Comparison of ENCODE assay signal across 12 cellular contexts in the genomic region with DNA sequence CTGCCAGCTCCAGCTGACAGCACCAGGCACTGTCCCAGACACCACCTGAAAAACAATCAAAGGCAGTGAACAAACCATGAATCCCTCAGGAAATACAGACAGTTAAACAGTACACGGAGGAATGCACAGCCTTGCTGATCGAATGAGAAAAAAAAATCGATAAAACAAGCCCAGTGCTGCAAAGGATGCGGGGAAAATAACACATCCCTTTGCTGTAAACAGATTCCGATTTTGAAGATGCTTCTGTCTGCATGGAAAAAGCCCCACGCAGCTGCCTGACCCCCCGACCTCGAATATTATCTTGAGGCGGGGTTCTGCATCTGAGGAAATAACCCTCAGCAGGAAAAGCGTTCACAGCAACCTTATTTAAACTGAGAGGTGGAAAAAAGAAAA. TPM values are rescaled to one million over a fixed set of nuclear protein-coding genes. Genes with fewer than 3 reads are reported as not detected.
DNase-seq lines count a peak whose midpoint lies in the region; TF ChIP-seq lines count a peak whose summit lies in the region.
"Had no signal": no experiment of that assay in that cellular context is flagged by ENCODE, and none has a peak within 500 bp of the region (broad histone marks: within the 10 kb centered on the region; RNA-seq: fewer than 3 reads in every experiment).

No MANE protein-coding gene starts in this region.

- WGBS in mammary epithelial cell (ENCODE audit: low coverage, missing lambda C conversion rate) = 18% methylated on average over 9 of the region's 10 CpGs

- H3K27ac ChIP-seq in HL-60 (replicated peaks) (peak overlapping the region; percentile 33), mammary epithelial cell (ENCODE audit: insufficient read depth, low read depth, low read length) (peak overlapping the region; percentile 35), neutrophil (peak overlapping the region; percentile 74)
- H3K27ac ChIP-seq: 22Rv1 had no signal

- in situ Hi-C loops in mammary epithelial cell (cut with MboI; ENCODE audit: low sequenced_read_pairs in 2 of 2) = no loop called here

- H3K9me3 ChIP-seq in mammary epithelial cell (replicated peaks; ENCODE audit: insufficient read depth, low read length) (no peaks in the 10 kb centered on the region), neutrophil (no peaks in the 10 kb centered on the region)
- H3K9me3 ChIP-seq: SK-N-SH, upper lobe of left lung had no signal

- DNase-seq in DMS153 treated with DMSO at 0.1 percent for 48 hours (lab: John Stamatoyannopoulos, UW; ENCODE audit: unreplicated experiment) = peak; percentile 22
- no peak for DNase-seq in DMS153 (lab: John Stamatoyannopoulos, UW)
- no peak for DNase-seq in HL-60 (ENCODE audit: low read depth in 1 of 2, low spot score in 1 of 2)
- no peak for DNase-seq in mammary epithelial cell
- no peak for DNase-seq in NCI-H2081 treated with DMSO at 0.1 percent for 48 hours (lab: John Stamatoyannopoulos, UW)
- DNase-seq in GF-D8 (lab: John Stamatoyannopoulos, UW) = no peak
- DNase-seq in GOT3 (lab: John Stamatoyannopoulos, UW) = no peak
- DNase-seq: SK-N-SH had no signal

- H3K4me3 ChIP-seq in HL-60 (replicated peaks; ENCODE audit: insufficient read depth, low read length) = no peak overlapping the region
- no peak overlapping the region for H3K4me3 ChIP-seq in mammary epithelial cell (replicated peaks in 1 of 3; ENCODE audit: insufficient read depth in 1 of 3, low read depth in 2 of 3, low read length in 3 of 3)
- peak overlapping the region; percentile 39 to 54 for H3K4me3 ChIP-seq in neutrophil (ENCODE audit: low read depth in 1 of 2, low read length in 1 of 2)
- H3K4me3 ChIP-seq: heart left ventricle, upper lobe of left lung had no signal

- peak overlapping the region; percentile 26 for H3K9ac ChIP-seq in mammary epithelial cell (ENCODE audit: insufficient read depth, low read length)
- H3K9ac ChIP-seq: SK-N-SH had no signal

- H3K4me2 ChIP-seq in mammary epithelial cell (ENCODE audit: insufficient read depth, low read depth, low read length) = peak overlapping the region; percentile 53
- H3K4me2 ChIP-seq: SK-N-SH had no signal

- no TSS peak for BruUV-seq in mammary epithelial cell (replicated peaks; lab: Mats Ljungman, UMichigan)

- TF ChIP-seq CTCF in HL-60 (IDR thresholded peaks at IDR 0.05; ENCODE audit: insufficient read depth, low read length) (no peak), mammary epithelial cell (conservative IDR thresholded peaks at IDR 0.05 in 1 of 2, IDR thresholded peaks at IDR 0.05 in 1 of 2; ENCODE audit: extremely low read depth in 1 of 2, insufficient read depth in 1 of 2, low read depth in 1 of 2, low read length in 2 of 2) (no peak), neutrophil (IDR thresholded peaks at IDR 0.05) (no peak)

- no peaks in the 10 kb centered on the region for H3K79me2 ChIP-seq in mammary epithelial cell (ENCODE audit: insufficient read depth, low read length)

- CTCF ChIA-PET in mammary epithelial cell (lab: Charles Lee; ENCODE audit: low non-redundant PET) = no interaction called here

- H3K36me3 ChIP-seq in mammary epithelial cell (ENCODE audit: insufficient read depth, low read length) (no peaks in the 10 kb centered on the region), neutrophil (no peaks in the 10 kb centered on the region)
- H3K36me3 ChIP-seq: heart left ventricle, upper lobe of left lung had no signal

- dilution Hi-C loops in mammary epithelial cell (cut with HindIII; ENCODE audit: low sequenced_read_pairs) = no loop called here

- intact Hi-C loops in mammary epithelial cell (cut with micrococcal nuclease) = loop anchor here (2.0 kb wide), 1 partner anchor 46 kb away; no protein-coding TSS in a partner anchor

- H3K4me1 ChIP-seq in mammary epithelial cell (ENCODE audit: insufficient read depth, low read length) (peaks cover 24% of the 10 kb centered on the region), neutrophil (ENCODE audit: control insufficient read depth in 1 of 2, insufficient read depth in 1 of 2, low read depth in 1 of 2, low read length in 1 of 2) (peaks cover 93 to 99% of the 10 kb centered on the region in 2 experiments)

- H2AFZ ChIP-seq in mammary epithelial cell (ENCODE audit: low read depth, low read length) = peak overlapping the region; percentile 42

- H4K20me1 ChIP-seq in mammary epithelial cell (ENCODE audit: insufficient read depth, low read length) = no peaks in the 10 kb centered on the region

- no peaks in the 10 kb centered on the region for H3K27me3 ChIP-seq in HL-60 (ENCODE audit: insufficient read depth, poor library complexity, severe bottlenecking)
- H3K27me3 ChIP-seq in mammary epithelial cell (ENCODE audit: insufficient read depth, low read length) = no peaks in the 10 kb centered on the region
- H3K27me3 ChIP-seq in neutrophil = no peaks in the 10 kb centered on the region
- H3K27me3 ChIP-seq: heart left ventricle, upper lobe of left lung had no signal

RNA-seq across cellular contexts. Expression of a gene that starts 43.9 kb away (rescaled TPM):
- 10 to 100 TPM; 16.2 to 21.2 TPM for total RNA-seq in mammary epithelial cell
- 15.4 TPM for polyA plus RNA-seq in mammary epithelial cell
- 5.9 TPM for polyA minus RNA-seq in mammary epithelial cell

Comparison
In these comparisons a context has a peak if more than half of its experiments do, and no peak if none do; other contexts are left out.
1. H3K4me3 ChIP-seq: peak in neutrophil (2 of 2); none in HL-60 (single experiment) and mammary epithelial cell (0 of 3).
2. Peak in every context shown above with its lines, with median percentiles within 50 percentile points of each other: H3K27ac ChIP-seq.